In the genomic region with DNA sequence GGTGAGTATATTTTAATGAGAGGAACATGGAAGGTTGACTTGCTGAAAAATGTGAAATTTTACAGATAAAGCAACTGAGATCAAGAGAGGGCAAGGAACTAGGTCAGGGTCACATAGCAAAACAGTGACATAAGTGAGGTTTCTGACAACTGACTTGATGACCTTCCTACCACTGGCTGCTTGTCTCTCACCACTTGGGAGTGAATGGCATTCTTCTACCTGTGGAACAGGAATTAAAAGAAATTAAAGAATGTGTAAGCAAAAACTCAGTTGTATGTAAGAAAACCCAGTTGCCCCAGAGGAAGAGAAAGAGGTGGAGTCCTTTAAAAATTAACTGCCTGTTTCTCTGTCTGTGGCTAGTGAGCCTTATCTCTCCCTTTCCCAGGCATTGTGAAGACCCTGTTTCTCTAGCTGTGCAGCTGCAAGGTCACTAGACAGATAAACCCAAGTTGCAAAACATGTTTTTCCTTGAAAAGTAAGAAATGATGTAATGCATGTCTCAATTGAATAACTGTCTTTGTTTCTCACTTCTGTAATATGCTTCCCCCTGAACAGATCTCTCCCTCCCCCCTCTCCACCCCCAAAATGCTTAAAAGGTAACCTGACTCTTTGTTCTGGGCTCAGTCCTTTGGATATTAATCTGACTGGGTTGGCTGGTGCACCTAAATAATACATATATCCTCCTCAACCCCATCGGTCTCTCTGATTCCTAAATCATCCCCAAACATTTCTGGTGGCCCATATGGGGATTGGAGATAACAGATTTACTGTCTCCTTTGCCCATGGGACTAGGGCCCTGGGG, we compare ENCODE assay signal across 1 cellular context.
TF ChIP-seq lines count a peak whose summit lies in the region.

No MANE protein-coding gene starts in this region.

TF ChIP-seq in K562, 482 proteins besides CTCF, POLR2A, EP300 and RAD21 (continued from another document and continues in another):
- TF ChIP-seq, protein P1, sequence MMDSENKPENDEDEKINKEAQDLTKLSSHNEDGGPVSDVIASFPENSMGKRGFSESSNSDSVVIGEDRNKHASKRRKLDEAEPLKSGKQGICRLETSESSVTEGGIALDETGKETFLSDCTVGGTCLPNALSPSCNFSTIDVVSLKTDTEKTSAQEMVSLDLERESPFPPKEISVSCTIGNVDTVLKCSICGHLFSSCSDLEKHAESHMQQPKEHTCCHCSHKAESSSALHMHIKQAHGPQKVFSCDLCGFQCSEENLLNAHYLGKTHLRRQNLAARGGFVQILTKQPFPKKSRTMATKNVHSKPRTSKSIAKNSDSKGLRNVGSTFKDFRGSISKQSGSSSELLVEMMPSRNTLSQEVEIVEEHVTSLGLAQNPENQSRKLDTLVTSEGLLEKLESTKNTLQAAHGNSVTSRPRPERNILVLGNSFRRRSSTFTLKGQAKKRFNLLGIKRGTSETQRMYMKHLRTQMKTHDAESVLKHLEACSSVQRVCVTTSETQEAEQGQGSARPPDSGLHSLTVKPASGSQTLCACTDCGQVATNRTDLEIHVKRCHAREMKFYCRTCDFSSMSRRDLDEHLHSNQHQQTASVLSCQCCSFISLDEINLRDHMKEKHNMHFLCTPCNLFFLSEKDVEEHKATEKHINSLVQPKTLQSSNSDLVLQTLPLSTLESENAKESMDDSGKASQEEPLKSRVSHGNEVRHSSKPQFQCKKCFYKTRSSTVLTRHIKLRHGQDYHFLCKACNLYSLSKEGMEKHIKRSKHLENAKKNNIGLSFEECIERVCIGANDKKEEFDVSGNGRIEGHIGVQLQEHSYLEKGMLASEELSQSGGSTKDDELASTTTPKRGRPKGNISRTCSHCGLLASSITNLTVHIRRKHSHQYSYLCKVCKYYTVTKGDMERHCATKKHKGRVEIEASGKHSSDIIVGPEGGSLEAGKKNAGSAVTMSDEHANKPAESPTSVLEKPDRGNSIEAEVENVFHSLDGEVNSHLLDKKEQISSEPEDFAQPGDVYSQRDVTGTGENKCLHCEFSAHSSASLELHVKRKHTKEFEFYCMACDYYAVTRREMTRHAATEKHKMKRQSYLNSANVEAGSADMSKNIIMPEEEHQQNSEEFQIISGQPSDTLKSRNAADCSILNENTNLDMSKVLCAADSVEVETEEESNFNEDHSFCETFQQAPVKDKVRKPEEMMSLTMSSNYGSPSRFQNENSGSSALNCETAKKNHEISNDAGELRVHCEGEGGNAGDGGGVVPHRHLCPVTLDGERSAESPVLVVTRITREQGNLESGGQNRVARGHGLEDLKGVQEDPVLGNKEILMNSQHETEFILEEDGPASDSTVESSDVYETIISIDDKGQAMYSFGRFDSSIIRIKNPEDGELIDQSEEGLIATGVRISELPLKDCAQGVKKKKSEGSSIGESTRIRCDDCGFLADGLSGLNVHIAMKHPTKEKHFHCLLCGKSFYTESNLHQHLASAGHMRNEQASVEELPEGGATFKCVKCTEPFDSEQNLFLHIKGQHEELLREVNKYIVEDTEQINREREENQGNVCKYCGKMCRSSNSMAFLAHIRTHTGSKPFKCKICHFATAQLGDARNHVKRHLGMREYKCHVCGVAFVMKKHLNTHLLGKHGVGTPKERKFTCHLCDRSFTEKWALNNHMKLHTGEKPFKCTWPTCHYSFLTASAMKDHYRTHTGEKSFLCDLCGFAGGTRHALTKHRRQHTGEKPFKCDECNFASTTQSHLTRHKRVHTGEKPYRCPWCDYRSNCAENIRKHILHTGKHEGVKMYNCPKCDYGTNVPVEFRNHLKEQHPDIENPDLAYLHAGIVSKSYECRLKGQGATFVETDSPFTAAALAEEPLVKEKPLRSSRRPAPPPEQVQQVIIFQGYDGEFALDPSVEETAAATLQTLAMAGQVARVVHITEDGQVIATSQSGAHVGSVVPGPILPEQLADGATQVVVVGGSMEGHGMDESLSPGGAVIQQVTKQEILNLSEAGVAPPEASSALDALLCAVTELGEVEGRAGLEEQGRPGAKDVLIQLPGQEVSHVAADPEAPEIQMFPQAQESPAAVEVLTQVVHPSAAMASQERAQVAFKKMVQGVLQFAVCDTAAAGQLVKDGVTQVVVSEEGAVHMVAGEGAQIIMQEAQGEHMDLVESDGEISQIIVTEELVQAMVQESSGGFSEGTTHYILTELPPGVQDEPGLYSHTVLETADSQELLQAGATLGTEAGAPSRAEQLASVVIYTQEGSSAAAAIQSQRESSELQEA (IDR thresholded peaks at IDR 0.05; ENCODE audit: low read depth) = no peak
- TF ChIP-seq NUFIP1 (IDR thresholded peaks at IDR 0.05; ENCODE audit: partially characterized antibody) (no peak), IRF2 (CRISPR knock-in tag; IDR thresholded peaks at IDR 0.05) (no peak), ASH1L (IDR thresholded peaks at IDR 0.05; ENCODE audit: borderline replicate concordance, low read depth, partially characterized antibody) (no peak), MAZ (CRISPR knock-in tag; conservative IDR thresholded peaks at IDR 0.05 in 1 of 2, IDR thresholded peaks at IDR 0.05 in 1 of 2) (peak in 1 of 2 experiments; percentile 58; a peak in 2 of 4 replicates), RBM15 (IDR thresholded peaks at IDR 0.05; ENCODE audit: insufficient read depth, low read length) (no peak), ARNT (IDR thresholded peaks at IDR 0.05) (peak; percentile 61 to 86; a peak in 1 of 4 replicates), STAT5B (CRISPR knock-in tag; IDR thresholded peaks at IDR 0.05) (no peak), SREBF2 (CRISPR knock-in tag; IDR thresholded peaks at IDR 0.05) (no peak), NELFE (IDR thresholded peaks at IDR 0.05; ENCODE audit: insufficient read depth, insufficient read length) (no peak), ZNF445 (CRISPR knock-in tag; IDR thresholded peaks at IDR 0.05; ENCODE audit: low read depth) (no peak), CAMTA2 (CRISPR knock-in tag; conservative IDR thresholded peaks at IDR 0.05) (no peak), YY1 (IDR thresholded peaks at IDR 0.05; ENCODE audit: borderline replicate concordance in 1 of 3, control insufficient read depth in 1 of 3, extremely low read depth in 1 of 3, insufficient read depth in 3 of 3, insufficient read length in 1 of 3, insufficient replicate concordance in 2 of 3, low read depth in 1 of 3, low read length in 2 of 3) (no peak), RBM25 (IDR thresholded peaks at IDR 0.05; ENCODE audit: low read depth, low read length, severe bottlenecking) (peak; percentile 18), MTF1 (CRISPR knock-in tag; IDR thresholded peaks at IDR 0.05; ENCODE audit: borderline replicate concordance) (no peak), ZNF121 (CRISPR knock-in tag; conservative IDR thresholded peaks at IDR 0.05) (no peak), OTX1 (CRISPR knock-in tag; IDR thresholded peaks at IDR 0.05) (no peak; the same call in 1 of the 2 replicates), ZNF785 (CRISPR knock-in tag; IDR thresholded peaks at IDR 0.05) (no peak), ZNF766 (CRISPR knock-in tag; conservative IDR thresholded peaks at IDR 0.05) (peak; percentile 84), ZNF282 (CRISPR knock-in tag; IDR thresholded peaks at IDR 0.05) (no peak), ZNF408 (CRISPR knock-in tag; IDR thresholded peaks at IDR 0.05; ENCODE audit: low read depth) (no peak), RFX7 (CRISPR knock-in tag; IDR thresholded peaks at IDR 0.05) (no peak), ZNF140 (CRISPR knock-in tag; IDR thresholded peaks at IDR 0.05) (no peak)
- TF ChIP-seq, protein P2, sequence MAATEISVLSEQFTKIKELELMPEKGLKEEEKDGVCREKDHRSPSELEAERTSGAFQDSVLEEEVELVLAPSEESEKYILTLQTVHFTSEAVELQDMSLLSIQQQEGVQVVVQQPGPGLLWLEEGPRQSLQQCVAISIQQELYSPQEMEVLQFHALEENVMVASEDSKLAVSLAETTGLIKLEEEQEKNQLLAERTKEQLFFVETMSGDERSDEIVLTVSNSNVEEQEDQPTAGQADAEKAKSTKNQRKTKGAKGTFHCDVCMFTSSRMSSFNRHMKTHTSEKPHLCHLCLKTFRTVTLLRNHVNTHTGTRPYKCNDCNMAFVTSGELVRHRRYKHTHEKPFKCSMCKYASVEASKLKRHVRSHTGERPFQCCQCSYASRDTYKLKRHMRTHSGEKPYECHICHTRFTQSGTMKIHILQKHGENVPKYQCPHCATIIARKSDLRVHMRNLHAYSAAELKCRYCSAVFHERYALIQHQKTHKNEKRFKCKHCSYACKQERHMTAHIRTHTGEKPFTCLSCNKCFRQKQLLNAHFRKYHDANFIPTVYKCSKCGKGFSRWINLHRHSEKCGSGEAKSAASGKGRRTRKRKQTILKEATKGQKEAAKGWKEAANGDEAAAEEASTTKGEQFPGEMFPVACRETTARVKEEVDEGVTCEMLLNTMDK (IDR thresholded peaks at IDR 0.05; ENCODE audit: borderline replicate concordance, insufficient read depth, low read depth, low read length, poor library complexity, severe bottlenecking) = no peak
- TF ChIP-seq, protein P3, sequence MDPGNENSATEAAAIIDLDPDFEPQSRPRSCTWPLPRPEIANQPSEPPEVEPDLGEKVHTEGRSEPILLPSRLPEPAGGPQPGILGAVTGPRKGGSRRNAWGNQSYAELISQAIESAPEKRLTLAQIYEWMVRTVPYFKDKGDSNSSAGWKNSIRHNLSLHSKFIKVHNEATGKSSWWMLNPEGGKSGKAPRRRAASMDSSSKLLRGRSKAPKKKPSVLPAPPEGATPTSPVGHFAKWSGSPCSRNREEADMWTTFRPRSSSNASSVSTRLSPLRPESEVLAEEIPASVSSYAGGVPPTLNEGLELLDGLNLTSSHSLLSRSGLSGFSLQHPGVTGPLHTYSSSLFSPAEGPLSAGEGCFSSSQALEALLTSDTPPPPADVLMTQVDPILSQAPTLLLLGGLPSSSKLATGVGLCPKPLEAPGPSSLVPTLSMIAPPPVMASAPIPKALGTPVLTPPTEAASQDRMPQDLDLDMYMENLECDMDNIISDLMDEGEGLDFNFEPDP (CRISPR knock-in tag; IDR thresholded peaks at IDR 0.05) = no peak
- TF ChIP-seq, protein P4, sequence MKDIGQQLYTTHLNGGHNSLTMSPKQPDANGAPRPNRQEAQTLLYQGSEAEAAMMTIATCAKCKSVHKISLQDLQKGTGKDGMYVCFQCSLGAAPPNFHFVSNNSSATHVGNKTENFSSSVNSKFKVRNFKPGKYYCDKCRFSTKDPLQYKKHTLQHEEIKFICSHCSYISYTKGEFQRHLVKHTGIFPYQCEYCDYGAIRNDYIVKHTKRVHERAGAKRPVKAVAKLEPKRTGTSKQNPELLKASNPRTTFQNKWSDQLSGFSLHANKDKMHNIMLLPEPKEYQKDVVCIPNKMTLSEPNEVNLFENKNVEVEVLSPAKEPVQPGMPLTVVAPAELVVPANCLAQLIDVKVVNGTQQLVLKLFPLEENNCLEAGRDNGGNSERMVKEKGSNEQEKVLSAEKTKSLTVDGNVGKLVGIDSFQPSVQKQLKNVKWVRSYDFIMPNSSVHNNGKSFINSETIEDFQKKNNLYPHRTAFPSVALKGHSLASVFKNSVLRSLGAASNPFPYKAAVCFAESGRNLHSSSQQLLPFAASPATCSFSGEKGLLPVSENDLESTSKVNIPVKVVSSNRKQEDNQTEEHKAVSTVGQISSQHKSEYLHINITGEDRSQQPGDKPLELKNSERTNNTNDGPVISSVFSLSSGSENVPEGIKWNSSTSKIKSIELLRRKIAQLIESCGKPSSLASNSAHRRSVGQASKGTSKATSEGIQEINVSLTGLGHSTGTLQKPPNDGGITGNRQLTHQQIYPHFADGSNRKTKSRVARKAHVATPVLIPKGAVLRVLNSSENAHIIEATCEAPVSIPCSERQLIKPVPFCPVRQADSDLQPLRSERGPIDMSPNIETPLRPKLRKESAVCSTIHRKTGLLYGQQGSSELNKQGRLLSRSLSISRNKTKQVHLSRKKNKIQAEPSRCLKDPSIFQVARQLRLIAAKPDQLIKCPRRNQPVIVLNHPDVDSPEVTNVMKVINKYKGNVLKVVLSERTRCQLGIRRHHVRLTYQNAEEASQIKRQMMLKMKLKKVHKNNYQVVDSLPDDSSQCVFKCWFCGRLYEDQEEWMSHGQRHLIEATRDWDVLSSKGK (CRISPR knock-in tag; IDR thresholded peaks at IDR 0.05) = no peak
- TF ChIP-seq, protein P5, sequence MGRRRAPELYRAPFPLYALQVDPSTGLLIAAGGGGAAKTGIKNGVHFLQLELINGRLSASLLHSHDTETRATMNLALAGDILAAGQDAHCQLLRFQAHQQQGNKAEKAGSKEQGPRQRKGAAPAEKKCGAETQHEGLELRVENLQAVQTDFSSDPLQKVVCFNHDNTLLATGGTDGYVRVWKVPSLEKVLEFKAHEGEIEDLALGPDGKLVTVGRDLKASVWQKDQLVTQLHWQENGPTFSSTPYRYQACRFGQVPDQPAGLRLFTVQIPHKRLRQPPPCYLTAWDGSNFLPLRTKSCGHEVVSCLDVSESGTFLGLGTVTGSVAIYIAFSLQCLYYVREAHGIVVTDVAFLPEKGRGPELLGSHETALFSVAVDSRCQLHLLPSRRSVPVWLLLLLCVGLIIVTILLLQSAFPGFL (CRISPR knock-in tag; IDR thresholded peaks at IDR 0.05) = no peak
- TF ChIP-seq, protein P6, sequence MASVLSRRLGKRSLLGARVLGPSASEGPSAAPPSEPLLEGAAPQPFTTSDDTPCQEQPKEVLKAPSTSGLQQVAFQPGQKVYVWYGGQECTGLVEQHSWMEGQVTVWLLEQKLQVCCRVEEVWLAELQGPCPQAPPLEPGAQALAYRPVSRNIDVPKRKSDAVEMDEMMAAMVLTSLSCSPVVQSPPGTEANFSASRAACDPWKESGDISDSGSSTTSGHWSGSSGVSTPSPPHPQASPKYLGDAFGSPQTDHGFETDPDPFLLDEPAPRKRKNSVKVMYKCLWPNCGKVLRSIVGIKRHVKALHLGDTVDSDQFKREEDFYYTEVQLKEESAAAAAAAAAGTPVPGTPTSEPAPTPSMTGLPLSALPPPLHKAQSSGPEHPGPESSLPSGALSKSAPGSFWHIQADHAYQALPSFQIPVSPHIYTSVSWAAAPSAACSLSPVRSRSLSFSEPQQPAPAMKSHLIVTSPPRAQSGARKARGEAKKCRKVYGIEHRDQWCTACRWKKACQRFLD (CRISPR knock-in tag; IDR thresholded peaks at IDR 0.05) = peak; percentile 51; the same call in 1 of the 2 replicates
- TF ChIP-seq, protein P7, sequence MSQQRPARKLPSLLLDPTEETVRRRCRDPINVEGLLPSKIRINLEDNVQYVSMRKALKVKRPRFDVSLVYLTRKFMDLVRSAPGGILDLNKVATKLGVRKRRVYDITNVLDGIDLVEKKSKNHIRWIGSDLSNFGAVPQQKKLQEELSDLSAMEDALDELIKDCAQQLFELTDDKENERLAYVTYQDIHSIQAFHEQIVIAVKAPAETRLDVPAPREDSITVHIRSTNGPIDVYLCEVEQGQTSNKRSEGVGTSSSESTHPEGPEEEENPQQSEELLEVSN (IDR thresholded peaks at IDR 0.05; ENCODE audit: borderline replicate concordance in 1 of 2, extremely low read depth in 1 of 2, insufficient read depth in 1 of 2, insufficient read length in 1 of 2, low read depth in 1 of 2, low read length in 1 of 2, poor library complexity in 1 of 2, severe bottlenecking in 1 of 2) = no peak
- TF ChIP-seq, protein P8, sequence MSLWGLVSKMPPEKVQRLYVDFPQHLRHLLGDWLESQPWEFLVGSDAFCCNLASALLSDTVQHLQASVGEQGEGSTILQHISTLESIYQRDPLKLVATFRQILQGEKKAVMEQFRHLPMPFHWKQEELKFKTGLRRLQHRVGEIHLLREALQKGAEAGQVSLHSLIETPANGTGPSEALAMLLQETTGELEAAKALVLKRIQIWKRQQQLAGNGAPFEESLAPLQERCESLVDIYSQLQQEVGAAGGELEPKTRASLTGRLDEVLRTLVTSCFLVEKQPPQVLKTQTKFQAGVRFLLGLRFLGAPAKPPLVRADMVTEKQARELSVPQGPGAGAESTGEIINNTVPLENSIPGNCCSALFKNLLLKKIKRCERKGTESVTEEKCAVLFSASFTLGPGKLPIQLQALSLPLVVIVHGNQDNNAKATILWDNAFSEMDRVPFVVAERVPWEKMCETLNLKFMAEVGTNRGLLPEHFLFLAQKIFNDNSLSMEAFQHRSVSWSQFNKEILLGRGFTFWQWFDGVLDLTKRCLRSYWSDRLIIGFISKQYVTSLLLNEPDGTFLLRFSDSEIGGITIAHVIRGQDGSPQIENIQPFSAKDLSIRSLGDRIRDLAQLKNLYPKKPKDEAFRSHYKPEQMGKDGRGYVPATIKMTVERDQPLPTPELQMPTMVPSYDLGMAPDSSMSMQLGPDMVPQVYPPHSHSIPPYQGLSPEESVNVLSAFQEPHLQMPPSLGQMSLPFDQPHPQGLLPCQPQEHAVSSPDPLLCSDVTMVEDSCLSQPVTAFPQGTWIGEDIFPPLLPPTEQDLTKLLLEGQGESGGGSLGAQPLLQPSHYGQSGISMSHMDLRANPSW (CRISPR knock-in tag; IDR thresholded peaks at IDR 0.05) = no peak
